1 cellular context compared by ENCODE assay signal in genomic region chr17:75588546-75589016, GRCh38.
TF ChIP-seq lines count a peak whose summit lies in the region.

No MANE protein-coding gene starts in this region.

TF ChIP-seq in SK-N-SH, 30 proteins besides CTCF, POLR2A, EP300 and RAD21 (continued from another document):
- no peak for TF ChIP-seq REST (IDR thresholded peaks at IDR 0.05; ENCODE audit: low read depth, low read length)
- TF ChIP-seq FOXM1 (IDR thresholded peaks at IDR 0.05; ENCODE audit: low read depth) = no peak
